In the genomic region with DNA sequence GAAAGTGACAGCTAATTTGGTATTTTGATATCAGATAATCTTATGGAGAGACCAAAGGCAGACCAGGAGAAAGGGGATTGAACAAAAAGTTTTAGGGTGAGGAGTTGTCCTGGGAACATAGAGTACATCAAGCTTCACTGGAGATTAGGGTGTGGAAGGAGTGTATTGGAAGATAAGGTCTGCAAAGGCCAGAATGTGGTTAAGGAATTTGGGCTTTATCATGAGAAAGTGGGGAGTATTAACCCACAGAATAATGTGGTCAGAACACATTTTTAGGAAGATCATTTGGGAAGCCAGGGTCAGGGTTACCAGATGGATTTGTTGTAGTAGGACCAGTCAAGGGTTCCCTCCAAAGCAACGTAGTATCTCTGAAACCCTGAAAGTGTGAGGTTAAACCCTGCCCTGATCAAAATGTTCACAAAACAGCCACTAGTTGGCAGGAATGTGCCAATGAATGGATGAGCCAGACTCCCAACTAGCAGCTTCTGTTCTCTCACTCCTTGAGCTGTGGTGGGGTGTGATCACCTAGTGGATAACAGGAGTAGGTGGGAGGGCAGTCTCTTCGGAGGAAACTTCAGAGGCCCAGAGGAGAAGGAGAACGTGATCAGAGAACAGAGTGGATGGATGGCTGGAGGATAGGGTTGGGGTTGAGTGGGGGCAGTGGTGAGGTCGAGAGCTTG, we compare ENCODE assay signal across 8 cellular contexts. TPM values are rescaled to one million over a fixed set of nuclear protein-coding genes. Genes with fewer than 3 reads are reported as not detected.
DNase-seq lines count a peak whose midpoint lies in the region; ATAC-seq, FAIRE-seq and TF ChIP-seq lines count a peak whose summit lies in the region.

No MANE protein-coding gene starts in this region.

- H3K4me1 ChIP-seq in CD4-positive, alpha-beta memory T cell (ENCODE audit: insufficient read depth, low read length) = peaks cover 19% of the 10 kb centered on the region

- no peaks in the 10 kb centered on the region for H3K79me2 ChIP-seq in SU-DHL-6 (ENCODE audit: insufficient read depth, low read length)

- intact Hi-C loops in CD4-positive, alpha-beta memory T cell (cut with micrococcal nuclease) = loop anchor here (1.0 to 5.0 kb wide), 7 partner anchors 8 to 249 kb away; partner anchors contain the start of genes CFAP57, EBNA1BP2, ERMAP and SVBP

- peaks cover 23 to 35% (median 30%) of the 10 kb centered on the region in 4 donors for H3K4me1 Mint-ChIP-seq in CD4-positive, alpha-beta memory T cell

- H3K27ac ChIP-seq in CD4-positive, alpha-beta memory T cell (ENCODE audit: low read depth, low read length) = peak overlapping the region; percentile 72
- H3K27ac ChIP-seq in SU-DHL-6 (ENCODE audit: low read depth, low read length) = peak overlapping the region; percentile 85

- H3K36me3 ChIP-seq in CD4-positive, alpha-beta memory T cell (ENCODE audit: insufficient read depth, low read length) = peaks cover 21% of the 10 kb centered on the region
- no peaks in the 10 kb centered on the region for H3K36me3 ChIP-seq in SU-DHL-6 (ENCODE audit: low read length)

- no peaks in the 10 kb centered on the region for H3K9me2 ChIP-seq in SU-DHL-6 (replicated peaks; ENCODE audit: insufficient read depth, low read length)

- H2AFZ ChIP-seq in SU-DHL-6 (ENCODE audit: low read depth, low read length, severe bottlenecking) = peak overlapping the region; percentile 33

- H3K4me2 ChIP-seq in SU-DHL-6 (ENCODE audit: low read depth, low read length, poor library complexity, severe bottlenecking) = peak overlapping the region; percentile 83

- H3K4me3 ChIP-seq in CD4-positive, alpha-beta memory T cell (ENCODE audit: low read length in 2 of 2) = peak overlapping the region in 1 of 2 donors; percentile 7
- no peak overlapping the region for H3K4me3 ChIP-seq in SU-DHL-6 (ENCODE audit: insufficient read depth, low read length, poor library complexity, severe bottlenecking)
- H3K4me3 ChIP-seq in cardiac fibroblast (replicated peaks in 1 of 2; ENCODE audit: low read depth in 2 of 2, low read length in 2 of 2) = no peak overlapping the region

- peak overlapping the region; percentile 82 to 97 (median 94) for H3K4me3 Mint-ChIP-seq in CD4-positive, alpha-beta memory T cell

- H3K9me3 ChIP-seq in CD4-positive, alpha-beta memory T cell (ENCODE audit: control insufficient read depth in 1 of 2, low read length in 2 of 2) = no peaks in the 10 kb centered on the region
- no peaks in the 10 kb centered on the region for H3K9me3 ChIP-seq in SU-DHL-6 (ENCODE audit: insufficient read depth, low read length)

- no peaks in the 10 kb centered on the region for H3K27me3 Mint-ChIP-seq in CD4-positive, alpha-beta memory T cell

- H3K9ac ChIP-seq in SU-DHL-6 (ENCODE audit: low read length) = peak overlapping the region; percentile 68; the same call in 1 of the 2 replicates

- POLR2A ChIA-PET in CD4-positive, alpha-beta memory T cell (lab: Charles Lee; ENCODE audit: partially characterized antibody) = interaction anchor here (0.8 to 4.8 kb wide), 11 partner anchors 9 to 156 kb away, joined by 3 to 102 read pairs (median 8); partner anchors contain the start of genes C1orf50, P3H1, SLC2A1 and ZNF691

- peaks cover 27% of the 10 kb centered on the region for H3F3A ChIP-seq in SU-DHL-6 (ENCODE audit: insufficient read depth)

- no peaks in the 10 kb centered on the region for H3K27me3 ChIP-seq in CD4-positive, alpha-beta memory T cell (ENCODE audit: insufficient read depth, low read length)
- no peaks in the 10 kb centered on the region for H3K27me3 ChIP-seq in SU-DHL-6 (ENCODE audit: low read length)

- H4K20me1 ChIP-seq in SU-DHL-6 (ENCODE audit: low read depth, low read length) = no peaks in the 10 kb centered on the region

- DNase-seq in CD4-positive, alpha-beta memory T cell = peak; percentile 61 to 78 (median 66)
- peak; percentile 71 for DNase-seq in NCI-H1105 treated with DMSO at 0.1 percent for 48 hours (lab: John Stamatoyannopoulos, UW)
- peak; percentile 58 to 73 for DNase-seq in cardiac fibroblast (ENCODE audit: low read depth in 2 of 2)
- DNase-seq in stimulated activated CD4-positive, alpha-beta T cell treated with anti-CD3 and anti-CD28 coated beads, Interleukin-4, amount 100 ng/mL, for 48 hours (ENCODE audit: low read depth in 2 of 2) = peak; percentile 32 to 50

- CTCF ChIA-PET in CD4-positive, alpha-beta memory T cell (lab: Charles Lee; ENCODE audit: partially characterized antibody) = interaction anchor here (0.7 to 19.0 kb wide), 24 partner anchors 9 to 239 kb away, joined by 3 to 864 read pairs (median 4); partner anchors contain the start of genes P3H1 and SLC2A1

- H3K9me3 Mint-ChIP-seq in CD4-positive, alpha-beta memory T cell = peaks cover 0 to 3% (median 0%) of the 10 kb centered on the region in 8 donors

- FAIRE-seq in islet of Langerhans (lab: Jason Lieb, UNC) = peak; percentile 65

- H3K27ac Mint-ChIP-seq in CD4-positive, alpha-beta memory T cell = peak overlapping the region; percentile 89 to 98 (median 95)

- peaks cover 14 to 34% of the 10 kb centered on the region in 2 donors for H3K36me3 Mint-ChIP-seq in CD4-positive, alpha-beta memory T cell

- peak; percentile 81 for TF ChIP-seq CTCF in SU-DHL-6 (IDR thresholded peaks at IDR 0.05; ENCODE audit: insufficient read depth, low read length, poor library complexity, severe bottlenecking)
- TF ChIP-seq CTCF in cardiac fibroblast (IDR thresholded peaks at IDR 0.05; ENCODE audit: low read depth, low read length) = peak; percentile 79

- ATAC-seq in GM21360 (IDR thresholded peaks at IDR 0.05; ENCODE audit: unreplicated experiment) = peak; percentile 30
- no peak for ATAC-seq in GM18858 (IDR thresholded peaks at IDR 0.05; ENCODE audit: unreplicated experiment)

RNA-seq across cellular contexts. Expression of gene SLC2A1, which starts 35.8 kb away (rescaled TPM):
- 10 to 100 TPM; 57.5 to 58.4 TPM for total RNA-seq in CD4-positive, alpha-beta memory T cell
- polyA plus RNA-seq in CD4-positive, alpha-beta memory T cell = 10 to 100 TPM; 22.7 to 29.9 TPM
